Comparison of ENCODE assay signal across 18 cellular contexts in genomic region chr15:48415036-48415886, GRCh38.
DNase-seq lines count a peak whose midpoint lies in the region; ATAC-seq and TF ChIP-seq lines count a peak whose summit lies in the region.
"Had no signal": no experiment of that assay in that cellular context is flagged by ENCODE, and none has a peak within 500 bp of the region (broad histone marks: within the 10 kb centered on the region; RNA-seq: fewer than 3 reads in every experiment).

No MANE protein-coding gene starts in this region.

- H3F3A ChIP-seq in PC-3 (ENCODE audit: low read length, unreplicated experiment) = no peaks in the 10 kb centered on the region

- DNase-seq in DMS53 treated with DMSO at 0.1 percent for 48 hours (lab: John Stamatoyannopoulos, UW; ENCODE audit: unreplicated experiment) = peak; percentile 28
- peak; percentile 89 for DNase-seq in PC-3
- no peak for DNase-seq in trophoblast cell
- DNase-seq in activated T-cell treated with anti-CD3 and anti-CD28 coated beads, Interleukin-2, amount 50 U/mL, for 72 hours = no peak
- no peak for DNase-seq in MV-4-11 (lab: John Stamatoyannopoulos, UW)
- DNase-seq in right atrium auricular region (ENCODE audit: low spot score) = no peak
- DNase-seq: activated CD4-positive, alpha-beta memory T cell treated with anti-CD3 and anti-CD28 coated beads, Interleukin-2, amount 10 ng/mL, durations not matched to agents 7 days and 5 days; DND-41; foreskin melanocyte; immature natural killer cell; NCI-H2107; NK-92 treated with Interleukin-12 subunit alpha and Interleukin-12 subunit beta, amount 100 ng/mL, for 24 hours; nucleus accumbens; stimulated activated CD4-positive, alpha-beta T cell treated with anti-CD3 and anti-CD28 coated beads, Interleukin-12 subunit alpha, Interleukin-12 subunit beta, amount 100 ng/mL, for 4 hours; substantia nigra had no signal

- H3K4me3 ChIP-seq in PC-3 (ENCODE audit: low read length) (peak overlapping the region; percentile 40; the same call in 1 of the 2 replicates), esophagus (ENCODE audit: low read depth in 1 of 2, low read length in 2 of 2) (no peak overlapping the region), trophoblast cell (ENCODE audit: low read depth, low read length) (no peak overlapping the region), right atrium auricular region (no peak overlapping the region)

- peak overlapping the region; percentile 71 for H2AK5ac ChIP-seq in trophoblast cell (ENCODE audit: low read length)

- H3K9me2 ChIP-seq in PC-3 (replicated peaks; ENCODE audit: low read length) = no peaks in the 10 kb centered on the region

- H3K9me3 Mint-ChIP-seq in activated T-cell treated with anti-CD3 and anti-CD28 coated beads, Interleukin-2, amount 50 U/mL, for 72 hours = no peaks in the 10 kb centered on the region
- H3K9me3 Mint-ChIP-seq: activated CD4-positive, alpha-beta memory T cell treated with anti-CD3 and anti-CD28 coated beads, Interleukin-2, amount 10 ng/mL, durations not matched to agents 7 days and 5 days; dendritic cell treated with granulocyte-macrophage colony-stimulating factor and Interleukin-4, amounts not matched to agents 40 ng/mL and 50 ng/mL, for 4 days; immature natural killer cell had no signal

- H3K79me1 ChIP-seq in trophoblast cell (ENCODE audit: low read length) = peaks cover 8% of the 10 kb centered on the region

- H3K4me2 ChIP-seq in PC-3 (ENCODE audit: low read length) (peak overlapping the region; percentile 67), trophoblast cell (ENCODE audit: low read length) (no peak overlapping the region)

- no peaks in the 10 kb centered on the region for H4K20me1 ChIP-seq in PC-3 (ENCODE audit: low read length)

- H3K4ac ChIP-seq in trophoblast cell (ENCODE audit: low read depth, low read length) = peak overlapping the region; percentile 9

- ATAC-seq in PC-3 (peak; percentile 96), GM18519 (IDR thresholded peaks at IDR 0.05; ENCODE audit: low FRiP score, unreplicated experiment) (no peak)
- no peak for ATAC-seq in activated T-cell treated with anti-CD3 and anti-CD28 coated beads, Interleukin-2, amount 50 U/mL, for 72 hours (replicated peaks in 1 of 2)

- CTCF ChIA-PET in PC-3 (lab: Charles Lee) = no interaction called here

- no peak overlapping the region for H3K23ac ChIP-seq in trophoblast cell (ENCODE audit: low read length)

- 47 to 63% methylated on average over 15 of the region's 15 CpGs for whole genome bisulfite sequencing in esophagus, 2 donors
- WGBS in trophoblast cell (ENCODE audit: extremely low coverage, insufficient coverage, insufficient read length) = no CpG with 5 or more reads among the region's 15 CpGs

- H3K27me3 Mint-ChIP-seq in activated T-cell treated with anti-CD3 and anti-CD28 coated beads, Interleukin-2, amount 50 U/mL, for 72 hours (ENCODE audit: low read depth) = no peaks in the 10 kb centered on the region
- H3K27me3 Mint-ChIP-seq: activated CD4-positive, alpha-beta memory T cell treated with anti-CD3 and anti-CD28 coated beads, Interleukin-2, amount 10 ng/mL, durations not matched to agents 7 days and 5 days; dendritic cell treated with granulocyte-macrophage colony-stimulating factor and Interleukin-4, amounts not matched to agents 40 ng/mL and 50 ng/mL, for 4 days had no signal

- POLR2A ChIA-PET in PC-3 (lab: Charles Lee; ENCODE audit: unreplicated experiment) = interaction anchor here (0.6 kb wide), 1 partner anchor 21 kb away, joined by 3 read pairs; no protein-coding TSS in a partner anchor

- peak overlapping the region; percentile 59 for H2BK12ac ChIP-seq in trophoblast cell (ENCODE audit: low read length)

- H3K27me3 ChIP-seq in PC-3 (ENCODE audit: low read length) (no peaks in the 10 kb centered on the region), esophagus (ENCODE audit: control insufficient read depth in 1 of 2, insufficient read depth in 2 of 2, low read length in 2 of 2) (no peaks in the 10 kb centered on the region), trophoblast cell (ENCODE audit: insufficient read depth, low read length) (no peaks in the 10 kb centered on the region), right atrium auricular region (no peaks in the 10 kb centered on the region)

- no peaks in the 10 kb centered on the region for H3K79me2 ChIP-seq in PC-3 (ENCODE audit: low read length)
- no peaks in the 10 kb centered on the region for H3K79me2 ChIP-seq in trophoblast cell (ENCODE audit: control insufficient read depth, insufficient read depth, low read length, poor library complexity)

- H3K27ac Mint-ChIP-seq in activated T-cell treated with anti-CD3 and anti-CD28 coated beads, Interleukin-2, amount 50 U/mL, for 72 hours = no peak overlapping the region
- H3K27ac Mint-ChIP-seq: activated CD4-positive, alpha-beta memory T cell treated with anti-CD3 and anti-CD28 coated beads, Interleukin-2, amount 10 ng/mL, durations not matched to agents 7 days and 5 days; dendritic cell treated with granulocyte-macrophage colony-stimulating factor and Interleukin-4, amounts not matched to agents 40 ng/mL and 50 ng/mL, for 4 days; immature natural killer cell had no signal

- no peak overlapping the region for H2BK120ac ChIP-seq in trophoblast cell (ENCODE audit: insufficient read depth, low read length, poor library complexity)

- intact Hi-C loops in PC-3 (cut with micrococcal nuclease) = loop anchor here (5.0 kb wide), 1 partner anchor 47 kb away; no protein-coding TSS in a partner anchor

- H3K9me3 ChIP-seq in PC-3 (ENCODE audit: low read length) (no peaks in the 10 kb centered on the region), esophagus (ENCODE audit: control insufficient read depth in 2 of 2, insufficient read depth in 1 of 2, low read depth in 1 of 2, low read length in 1 of 2) (no peaks in the 10 kb centered on the region), trophoblast cell (ENCODE audit: insufficient read depth, low read depth, low read length) (no peaks in the 10 kb centered on the region), right atrium auricular region (no peaks in the 10 kb centered on the region)

- H3K36me3 ChIP-seq in PC-3 (ENCODE audit: low read depth, low read length) = no peaks in the 10 kb centered on the region
- peaks cover 0 to 3% of the 10 kb centered on the region in 2 donors for H3K36me3 ChIP-seq in esophagus (ENCODE audit: control insufficient read depth in 2 of 2, insufficient read depth in 2 of 2, low read length in 1 of 2)
- H3K36me3 ChIP-seq in trophoblast cell (ENCODE audit: control insufficient read depth in 1 of 2, insufficient read depth in 2 of 2, low read length in 2 of 2) = no peaks in the 10 kb centered on the region
- peaks cover 20% of the 10 kb centered on the region for H3K36me3 ChIP-seq in right atrium auricular region

- no peaks in the 10 kb centered on the region for H3K4me1 Mint-ChIP-seq in activated T-cell treated with anti-CD3 and anti-CD28 coated beads, Interleukin-2, amount 50 U/mL, for 72 hours (ENCODE audit: low read depth)
- H3K4me1 Mint-ChIP-seq: activated CD4-positive, alpha-beta memory T cell treated with anti-CD3 and anti-CD28 coated beads, Interleukin-2, amount 10 ng/mL, durations not matched to agents 7 days and 5 days; immature natural killer cell had no signal

- H3K4me1 ChIP-seq in PC-3 (ENCODE audit: insufficient read depth, low read length) (peaks cover 26% of the 10 kb centered on the region), esophagus (ENCODE audit: control insufficient read depth in 2 of 2, insufficient read depth in 2 of 2, low read length in 1 of 2) (peaks cover 0 to 5% of the 10 kb centered on the region in 2 donors), trophoblast cell (ENCODE audit: control insufficient read depth in 1 of 2, insufficient read depth in 2 of 2, low read length in 2 of 2) (peaks cover 10 to 15% of the 10 kb centered on the region in 2 experiments), right atrium auricular region (peaks cover 0 to 11% of the 10 kb centered on the region in 2 donors)

- no peak overlapping the region for H4K12ac ChIP-seq in trophoblast cell (ENCODE audit: low read depth, low read length)

- peak overlapping the region; percentile 48 for H4K91ac ChIP-seq in trophoblast cell (ENCODE audit: low read depth, low read length)

- peak overlapping the region; percentile 92 for H3K27ac ChIP-seq in PC-3 (ENCODE audit: low read length)
- peak overlapping the region; percentile 5 to 74 for H3K27ac ChIP-seq in esophagus (ENCODE audit: low read depth in 2 of 2, low read length in 1 of 2)
- no peak overlapping the region for H3K27ac ChIP-seq in trophoblast cell (ENCODE audit: low read depth, low read length)
- H3K27ac ChIP-seq in right atrium auricular region = peak overlapping the region in 1 of 2 donors; percentile 40

- no peak overlapping the region for H2BK5ac ChIP-seq in trophoblast cell (ENCODE audit: low read depth, low read length, poor library complexity)

- H3K9ac ChIP-seq in PC-3 (ENCODE audit: low read length) (peak overlapping the region; percentile 60), trophoblast cell (ENCODE audit: low read length) (no peak overlapping the region)

- H4K8ac ChIP-seq in trophoblast cell (ENCODE audit: low read depth, low read length) = no peak overlapping the region

- no peak for TF ChIP-seq CTCF in PC-3 (conservative IDR thresholded peaks at IDR 0.05; ENCODE audit: low read depth, low read length)
- no peak for TF ChIP-seq CTCF in right atrium auricular region (IDR thresholded peaks at IDR 0.05)

- peak overlapping the region; percentile 28 for H3K14ac ChIP-seq in trophoblast cell (ENCODE audit: low read length)

- no peaks in the 10 kb centered on the region for H3K36me3 Mint-ChIP-seq in activated T-cell treated with anti-CD3 and anti-CD28 coated beads, Interleukin-2, amount 50 U/mL, for 72 hours (ENCODE audit: insufficient read depth in 2 of 2)
- H3K36me3 Mint-ChIP-seq: immature natural killer cell had no signal

- H2AFZ ChIP-seq in PC-3 (ENCODE audit: low read length) = peak overlapping the region; percentile 8; the same call in 1 of the 2 replicates
- no peak overlapping the region for H2AFZ ChIP-seq in trophoblast cell (ENCODE audit: insufficient read depth, low read length, poor library complexity)

- no peak overlapping the region for H3K18ac ChIP-seq in trophoblast cell (ENCODE audit: low read length)

- no peak overlapping the region for H3K4me3 Mint-ChIP-seq in activated T-cell treated with anti-CD3 and anti-CD28 coated beads, Interleukin-2, amount 50 U/mL, for 72 hours
- H3K4me3 Mint-ChIP-seq: activated CD4-positive, alpha-beta memory T cell treated with anti-CD3 and anti-CD28 coated beads, Interleukin-2, amount 10 ng/mL, durations not matched to agents 7 days and 5 days; dendritic cell treated with granulocyte-macrophage colony-stimulating factor and Interleukin-4, amounts not matched to agents 40 ng/mL and 50 ng/mL, for 4 days; immature natural killer cell had no signal

- no TSS peak for BruUV-seq in PC-3 (replicated peaks; lab: Mats Ljungman, UMichigan)

Comparison
In these comparisons a context has a peak if more than half of its experiments do, and no peak if none do; other contexts are left out.
1. DNase-seq: peak in DMS53 treated with DMSO at 0.1 percent for 48 hours (single experiment) and PC-3 (single experiment); none in trophoblast cell (0 of 2), activated T-cell treated with anti-CD3 and anti-CD28 coated beads, Interleukin-2, amount 50 U/mL, for 72 hours (0 of 2), MV-4-11 (single experiment) and right atrium auricular region (single experiment).